In the genomic region with DNA sequence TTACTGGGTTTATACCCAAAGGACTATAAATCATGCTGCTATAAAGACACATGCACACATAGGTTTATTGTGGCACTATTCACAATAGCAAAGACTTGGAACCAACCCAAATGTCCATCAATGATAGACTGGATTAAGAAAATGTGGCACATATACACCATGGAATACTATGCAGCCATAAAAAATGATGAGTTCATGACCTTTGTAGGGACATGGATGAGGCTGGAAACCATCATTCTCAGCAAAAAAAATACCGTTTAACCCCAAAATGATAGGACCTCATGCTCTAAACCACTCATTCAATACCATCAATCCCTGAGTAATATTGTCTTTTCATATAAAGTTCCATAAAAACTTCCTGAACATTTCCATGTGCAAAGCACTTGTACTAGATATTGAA, we compare ENCODE assay signal across 5 cellular contexts.
DNase-seq lines count a peak whose midpoint lies in the region; ATAC-seq, FAIRE-seq and TF ChIP-seq lines count a peak whose summit lies in the region.
"Not testable (repeated sequence)": the region's sequence is repeated elsewhere in the genome, so short reads cannot be mapped to it uniquely, and the experiment has no call there.

No MANE protein-coding gene starts in this region.

- H3K4me1 ChIP-seq in HEK293 (ENCODE audit: control insufficient read depth, insufficient read depth, low read length) (peaks cover 11% of the 10 kb centered on the region; the same call in 1 of the 2 replicates), RWPE2 (ENCODE audit: insufficient read depth, poor library complexity, severe bottlenecking) (peaks cover 15% of the 10 kb centered on the region)
- H3K4me1 ChIP-seq in smooth muscle cell (ENCODE audit: low read depth): not testable (repeated sequence)

- POLR2A ChIA-PET in HEK293 (lab: Yijun Ruan, JAX): interaction anchor here (1.2 to 2.2 kb wide), 4 partner anchors 8 to 123 kb away, joined by 3 to 32 read pairs (median 4); no protein-coding TSS in a partner anchor

- CTCF ChIA-PET in HEK293 (lab: Yijun Ruan, JAX): interaction anchor here (1.0 kb wide), 1 partner anchor 8 kb away, joined by 3 read pairs; no protein-coding TSS in a partner anchor

- not testable (repeated sequence) for H3K9ac ChIP-seq in smooth muscle cell (ENCODE audit: low read depth)

- H3K9me3 ChIP-seq in HEK293 (ENCODE audit: control insufficient read depth, insufficient read depth, low read depth, low read length); RWPE2 (ENCODE audit: severe bottlenecking); smooth muscle cell (replicated peaks; ENCODE audit: low read depth): not testable (repeated sequence)

- not testable (repeated sequence) for H4K20me1 ChIP-seq in smooth muscle cell (ENCODE audit: low read depth)

- not testable (repeated sequence) for H3K79me2 ChIP-seq in smooth muscle cell (ENCODE audit: low read depth)

- not testable (repeated sequence) for H2AFZ ChIP-seq in smooth muscle cell (ENCODE audit: low read depth)

- not testable (repeated sequence) for H3K4me2 ChIP-seq in smooth muscle cell

- H3K27me3 ChIP-seq in RWPE2 (ENCODE audit: insufficient read depth, poor library complexity, severe bottlenecking); smooth muscle cell (ENCODE audit: low read depth): not testable (repeated sequence)

- H3K4me3 ChIP-seq in HEK293 (ENCODE audit: low read depth, low read length); RWPE2 (ENCODE audit: severe bottlenecking); smooth muscle cell: not testable (repeated sequence)

- not testable (repeated sequence) for DNase-seq in RWPE2 (ENCODE audit: low spot score); epithelial cell of prostate (ENCODE audit: low read depth, low spot score); smooth muscle cell (lab: John Stamatoyannopoulos, UW; ENCODE audit: unreplicated experiment)

- H3K36me3 ChIP-seq in HEK293 (ENCODE audit: control insufficient read depth in 2 of 2, insufficient read depth in 1 of 2, low read length in 2 of 2); RWPE2 (ENCODE audit: low read depth); smooth muscle cell (ENCODE audit: low read depth): not testable (repeated sequence)

- 100% methylated on average over 1 of the region's 1 CpG for WGBS in smooth muscle cell (ENCODE audit: low lambda C conversion rate)

- TF ChIP-seq CTCF in HEK293 (tag by site-specific recombination; IDR thresholded peaks at IDR 0.05); RWPE2 (IDR thresholded peaks at IDR 0.05; ENCODE audit: poor library complexity, severe bottlenecking); smooth muscle cell (IDR thresholded peaks at IDR 0.05; ENCODE audit: borderline replicate concordance, insufficient read depth, poor library complexity, severe bottlenecking): not testable (repeated sequence)

- H3F3A ChIP-seq in smooth muscle cell (ENCODE audit: low read depth): not testable (repeated sequence)

- peak; percentile 58 for FAIRE-seq in islet of Langerhans (lab: Jason Lieb, UNC)

- not testable (repeated sequence) for ATAC-seq in RWPE2 (ENCODE audit: low read depth)

- H3K27ac ChIP-seq in HEK293 (ENCODE audit: extremely low read depth, low read depth, low read length): not testable (repeated sequence)
- H3K27ac ChIP-seq in RWPE2 (ENCODE audit: poor library complexity, severe bottlenecking): peak overlapping the region; percentile 75
- peak overlapping the region; percentile 61 for H3K27ac ChIP-seq in epithelial cell of prostate
- peak overlapping the region; percentile 62 for H3K27ac ChIP-seq in smooth muscle cell (ENCODE audit: low read depth)

TF ChIP-seq in HEK293, 187 proteins besides CTCF, POLR2A, EP300 and RAD21:
- peak; percentile 94 for TF ChIP-seq ZNF146 (tag by site-specific recombination; IDR thresholded peaks at IDR 0.05)
- TF ChIP-seq, protein P1, sequence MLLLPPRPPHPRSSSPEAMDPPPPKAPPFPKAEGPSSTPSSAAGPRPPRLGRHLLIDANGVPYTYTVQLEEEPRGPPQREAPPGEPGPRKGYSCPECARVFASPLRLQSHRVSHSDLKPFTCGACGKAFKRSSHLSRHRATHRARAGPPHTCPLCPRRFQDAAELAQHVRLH (tag by site-specific recombination; IDR thresholded peaks at IDR 0.05): peak; percentile 75; the same call in 1 of the 2 replicates
